In the genomic region with DNA sequence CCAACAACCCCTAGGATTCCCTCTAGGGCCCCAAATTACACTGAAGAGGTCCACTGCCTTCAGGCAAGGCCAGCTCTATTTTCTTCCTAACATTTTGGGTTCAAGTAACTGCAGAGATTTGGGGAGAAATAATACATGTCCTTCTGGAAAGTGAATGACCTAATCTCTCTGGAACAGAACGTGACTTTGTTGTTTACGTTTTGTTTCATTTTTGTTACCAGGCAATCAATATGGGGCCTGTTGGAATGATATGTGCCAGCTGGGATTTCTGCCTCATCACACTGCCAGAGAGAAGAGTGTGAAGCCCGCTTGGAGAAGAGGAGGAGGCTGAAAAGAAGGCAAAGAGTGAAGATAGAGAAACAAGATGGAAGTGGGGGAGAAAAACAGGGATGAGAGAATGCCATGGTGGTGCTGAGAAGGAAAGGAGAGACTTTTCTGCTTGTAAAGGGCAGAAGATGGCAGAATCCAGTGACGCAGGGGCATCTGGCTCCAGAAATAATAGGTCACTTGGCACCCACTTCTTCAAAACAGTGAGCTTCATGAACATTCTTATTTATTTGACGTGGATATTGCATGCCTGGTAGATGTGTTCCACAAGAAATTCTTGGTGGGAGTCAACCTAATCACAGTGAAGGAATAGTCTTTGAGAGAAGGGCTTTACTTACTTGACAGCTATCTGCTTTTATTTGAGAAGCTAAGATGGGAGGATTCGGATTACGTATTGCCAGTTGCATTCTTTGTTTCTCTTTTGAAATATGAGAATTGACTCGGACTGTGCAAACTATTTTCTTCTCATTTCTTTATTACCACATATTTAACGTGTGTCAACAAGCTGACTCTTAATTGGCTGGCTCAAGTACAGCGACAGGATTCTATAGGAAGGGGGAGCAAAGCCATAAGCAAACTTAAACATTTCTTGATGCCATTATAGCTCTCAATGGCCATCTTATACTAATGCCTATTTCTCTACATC, we compare ENCODE assay signal across 27 cellular contexts.
DNase-seq lines count a peak whose midpoint lies in the region; ATAC-seq and TF ChIP-seq lines count a peak whose summit lies in the region.
"Had no signal": no experiment of that assay in that cellular context is flagged by ENCODE, and none has a peak within 500 bp of the region (broad histone marks: within the 10 kb centered on the region; RNA-seq: fewer than 3 reads in every experiment).

No MANE protein-coding gene starts in this region.

- no peak overlapping the region for H3K9ac ChIP-seq in fibroblast of lung (ENCODE audit: insufficient read depth, low read length)
- H3K9ac ChIP-seq: neural progenitor cell had no signal

- H3K36me3 ChIP-seq in fibroblast of lung (ENCODE audit: control insufficient read depth, insufficient read depth, low read length): no peaks in the 10 kb centered on the region
- H3K36me3 ChIP-seq: brain microvascular endothelial cell, heart right ventricle, neural progenitor cell had no signal

- no peak overlapping the region for H3K27ac ChIP-seq in fibroblast of lung (ENCODE audit: insufficient read depth, low read length)
- H3K27ac ChIP-seq: brain microvascular endothelial cell, epithelial cell of prostate, heart right ventricle, neural progenitor cell had no signal

- H4K20me1 ChIP-seq in fibroblast of lung (ENCODE audit: control insufficient read depth, extremely low read depth, insufficient read depth, low read length): no peaks in the 10 kb centered on the region

- peak; percentile 42 for DNase-seq in AG10803 (ENCODE audit: low read depth)
- peak; percentile 30 for DNase-seq in M059J (ENCODE audit: low read depth)
- DNase-seq in fibroblast of lung (ENCODE audit: low read depth in 2 of 2): peak in 1 of 2 donors; percentile 90
- peak; percentile 57 for DNase-seq in myocyte (ENCODE audit: low read depth)
- no peak for DNase-seq in NCI-H1436 treated with DMSO at 0.1 percent for 48 hours (lab: John Stamatoyannopoulos, UW)
- no peak for DNase-seq in NCI-H510A (lab: John Stamatoyannopoulos, UW)
- DNase-seq in anterior cingulate cortex (lab: John Stamatoyannopoulos, UW): no peak
- DNase-seq: activated CD8-positive, alpha-beta T cell treated with anti-CD3 and anti-CD28 coated beads, Interleukin-2, amount 10 ng/mL, durations not matched to agents 7 days and 5 days; activated naive CD8-positive, alpha-beta T cell treated with anti-CD3 and anti-CD28 coated beads for 36 hours; activated T-cell treated with anti-CD3 and anti-CD28 coated beads, Interleukin-2, amount 50 U/mL, for 48 hours; brain microvascular endothelial cell; CD8-positive, alpha-beta T cell; DMS79 treated with DMSO at 0.1 percent for 48 hours; H7; heart right ventricle; immature natural killer cell; KG1; mesendoderm; NCI-H1048; NCI-H2081 treated with DMSO at 0.1 percent for 48 hours; NCI-H526; SIG-M5; stimulated activated naive B cell treated with anti-CD40 and anti-IgM and Interleukin-4, amounts not matched to agents 10 μg/mL and 1 μg/mL and 100 μg/mL, for 72 hours had no signal

- ATAC-seq in HG02642 (IDR thresholded peaks at IDR 0.05; ENCODE audit: poor library complexity, unreplicated experiment): no peak
- ATAC-seq: activated CD8-positive, alpha-beta T cell treated with anti-CD3 and anti-CD28 coated beads, Interleukin-2, amount 10 ng/mL, durations not matched to agents 7 days and 5 days; CD8-positive, alpha-beta T cell; stimulated activated naive B cell treated with anti-CD40 and anti-IgM and Interleukin-4, amounts not matched to agents 10 μg/mL and 1 μg/mL and 100 μg/mL, for 72 hours; WTC11 had no signal

- H2AFZ ChIP-seq in fibroblast of lung (ENCODE audit: low read length): peak overlapping the region; percentile 3
- H2AFZ ChIP-seq: neural progenitor cell had no signal

- H3K9me3 ChIP-seq in fibroblast of lung (ENCODE audit: control insufficient read depth, insufficient read depth, low read depth, low read length): no peaks in the 10 kb centered on the region
- H3K9me3 ChIP-seq: heart right ventricle had no signal

- peak overlapping the region; percentile 18 for H3K4me2 ChIP-seq in fibroblast of lung (ENCODE audit: extremely low read depth, insufficient read depth, low read length)
- H3K4me2 ChIP-seq: neural progenitor cell had no signal

- H3K79me2 ChIP-seq in fibroblast of lung (ENCODE audit: control insufficient read depth, insufficient read depth, low read length): no peaks in the 10 kb centered on the region

- no peaks in the 10 kb centered on the region for H3K27me3 ChIP-seq in fibroblast of lung (ENCODE audit: control insufficient read depth, insufficient read depth, low read length)
- H3K27me3 ChIP-seq: brain microvascular endothelial cell, heart right ventricle, neural progenitor cell had no signal

- no peak for TF ChIP-seq CTCF in AG10803 (conservative IDR thresholded peaks at IDR 0.05; ENCODE audit: low read length)
- no peak for TF ChIP-seq CTCF in fibroblast of lung (conservative IDR thresholded peaks at IDR 0.05 in 1 of 2, IDR thresholded peaks at IDR 0.05 in 1 of 2; ENCODE audit: low read depth in 1 of 2, low read length in 2 of 2)

- H3K4me3 ChIP-seq in AG10803 (ENCODE audit: low read length): no peak overlapping the region
- no peak overlapping the region for H3K4me3 ChIP-seq in fibroblast of lung (replicated peaks in 1 of 4; ENCODE audit: control extremely low read depth in 1 of 4, insufficient read depth in 1 of 4, low read depth in 3 of 4, low read length in 4 of 4)
- H3K4me3 ChIP-seq: heart right ventricle, neural progenitor cell had no signal

- H3K4me1 ChIP-seq in fibroblast of lung (ENCODE audit: control insufficient read depth, extremely low read depth, insufficient read depth, low read length): no peaks in the 10 kb centered on the region
- H3K4me1 ChIP-seq: heart right ventricle, neural progenitor cell had no signal

Comparison
In these comparisons a context has a peak if more than half of its experiments do, and no peak if none do; other contexts are left out.
1. DNase-seq: peak in AG10803 (single experiment), M059J (single experiment) and myocyte (single experiment); none in NCI-H1436 treated with DMSO at 0.1 percent for 48 hours (single experiment), NCI-H510A (single experiment) and anterior cingulate cortex (0 of 58).